1 cellular context compared by ENCODE assay signal in the genomic region with DNA sequence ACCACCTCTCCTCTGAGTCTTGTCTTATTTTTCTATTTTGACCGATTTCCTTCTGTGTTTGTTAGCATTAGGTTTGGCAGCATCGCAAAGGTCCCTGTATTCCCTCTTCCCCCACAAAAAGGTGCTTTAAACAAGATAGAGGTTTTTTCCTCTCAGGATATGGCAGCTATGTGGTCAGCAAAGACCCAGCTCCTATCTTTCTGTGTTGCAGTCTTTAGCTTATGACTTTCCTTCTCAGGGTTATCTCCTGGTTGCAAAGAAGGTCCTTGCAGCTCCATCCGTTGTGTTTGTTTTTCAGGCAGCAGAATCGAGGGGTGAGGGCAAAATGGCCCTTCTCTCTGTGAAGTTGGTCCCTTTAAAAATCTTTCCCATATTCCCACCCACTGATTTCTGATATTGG.
TF ChIP-seq lines count a peak whose summit lies in the region.

No MANE protein-coding gene starts in this region.

TF ChIP-seq in K562, 482 proteins besides CTCF, POLR2A, EP300 and RAD21:
- TF ChIP-seq SAP30 (IDR thresholded peaks at IDR 0.05; ENCODE audit: borderline replicate concordance, insufficient read depth, low read depth, low read length, poor library complexity, severe bottlenecking) (no peak), ZKSCAN3 (CRISPR knock-in tag; IDR thresholded peaks at IDR 0.05) (no peak), KAT2B (IDR thresholded peaks at IDR 0.05; ENCODE audit: low read depth, low read length) (no peak), CBFA2T3 (IDR thresholded peaks at IDR 0.05) (peak; percentile 38), TCF3 (CRISPR knock-in tag; IDR thresholded peaks at IDR 0.05) (0 out of 2 replicates have a peak, but pooled peaks have one; percentile 15), TAF7 (tag; IDR thresholded peaks at IDR 0.05) (no peak), ZNF75A (CRISPR knock-in tag; IDR thresholded peaks at IDR 0.05) (no peak), HMG20B (CRISPR knock-in tag; IDR thresholded peaks at IDR 0.05) (no peak), U2AF2 (optimal IDR thresholded peaks at IDR 0.05; ENCODE audit: low read depth, low read length) (no peak), HNRNPUL1 (IDR thresholded peaks at IDR 0.05; ENCODE audit: low read length) (no peak), ESRRA (IDR thresholded peaks at IDR 0.05; ENCODE audit: borderline replicate concordance, low read depth) (no peak), SMAD4 (CRISPR knock-in tag; conservative IDR thresholded peaks at IDR 0.05) (no peak), MEIS2 (IDR thresholded peaks at IDR 0.05; ENCODE audit: partially characterized antibody) (no peak), MXI1 (IDR thresholded peaks at IDR 0.05; ENCODE audit: low read depth, low read length) (no peak), TBP (optimal IDR thresholded peaks at IDR 0.05; ENCODE audit: low read depth, low read length) (no peak), ARID1B (IDR thresholded peaks at IDR 0.05) (0 out of 2 replicates have a peak, but pooled peaks have one; percentile 22), CBX2 (IDR thresholded peaks at IDR 0.05; ENCODE audit: insufficient read depth, low read length, poor library complexity, severe bottlenecking) (no peak)
